ENCODE assay signal across 27 cellular contexts in the genomic region with DNA sequence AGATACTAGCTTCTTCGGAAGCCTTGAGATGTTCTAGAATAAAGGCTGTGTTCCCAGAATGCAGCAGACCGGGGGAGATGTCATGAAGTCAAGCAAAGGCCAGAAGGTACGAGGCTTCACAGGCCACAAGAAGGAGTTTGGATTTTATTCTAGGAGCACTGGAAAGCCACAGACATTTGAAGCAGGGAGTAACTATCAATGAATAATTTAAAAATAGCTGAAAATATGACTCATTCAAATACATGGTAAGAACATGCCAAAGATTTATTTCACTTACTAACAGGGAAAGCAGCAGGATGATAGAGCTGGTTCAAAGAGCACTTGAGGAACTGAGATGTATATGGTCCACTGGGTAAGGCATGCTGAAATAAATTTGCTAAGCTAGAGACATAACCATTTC. TPM values are rescaled to one million over a fixed set of nuclear protein-coding genes. Genes with fewer than 3 reads are reported as not detected.
"Had no signal": no experiment of that assay in that cellular context is flagged by ENCODE, and none has a peak within 500 bp of the region (broad histone marks: within the 10 kb centered on the region; RNA-seq: fewer than 3 reads in every experiment).

No MANE protein-coding gene starts in this region.

- H3K4me3 ChIP-seq: breast epithelium, esophagus squamous epithelium, gastroesophageal sphincter, psoas muscle, testis, vagina had no signal

- ATAC-seq: gastroesophageal sphincter; naive thymus-derived CD8-positive, alpha-beta T cell; psoas muscle; T-helper 17 cell had no signal

- H3K27ac ChIP-seq: breast epithelium, epithelial cell of prostate, esophagus squamous epithelium, gastroesophageal sphincter, parathyroid adenoma, psoas muscle, testis, vagina had no signal

- DNase-seq: activated CD4-positive, alpha-beta memory T cell treated with anti-CD3 and anti-CD28 coated beads for 36 hours; activated CD4-positive, alpha-beta T cell treated with anti-CD3 and anti-CD28 coated beads, Interleukin-2, amount 10 ng/mL, durations not matched to agents 24 days and 14 days; activated CD4-positive, CD25-positive, alpha-beta regulatory T cell treated with anti-CD3 and anti-CD28 coated beads, Interleukin-2, amount 50 U/mL, for 72 hours; activated CD8-positive, alpha-beta memory T cell treated with anti-CD3 and anti-CD28 coated beads, Interleukin-2, amount 50 U/mL, for 4 hours; activated gamma-delta T cell treated with Interleukin-2 at 50 U/mL for 16 hours; activated naive CD4-positive, alpha-beta T cell treated with anti-CD3 and anti-CD28 coated beads, Interleukin-2, amount 50 U/mL, for 16 hours; activated T-cell treated with anti-CD3 and anti-CD28 coated beads, Interleukin-2, amount 50 U/mL, for 1 hour; amniotic stem cell; effector CD8-positive, alpha-beta T cell; esophagus squamous epithelium; hippocampal formation; immature natural killer cell; kidney; midbrain; naive thymus-derived CD8-positive, alpha-beta T cell; nucleus accumbens; psoas muscle; stimulated activated naive CD4-positive, alpha-beta T cell treated with Interleukin-2 at 50 U/mL for 16 hours; T-helper 17 cell; testis; trophoblast cell had no signal

RNA-seq across cellular contexts. Expression of a gene that starts 53.2 kb away (rescaled TPM):
- total RNA-seq: activated CD4-positive, alpha-beta memory T cell treated with anti-CD3 and anti-CD28 coated beads for 36 hours; activated CD4-positive, alpha-beta T cell treated with anti-CD3 and anti-CD28 coated beads, Interleukin-2, amount 10 ng/mL, durations not matched to agents 24 days and 14 days; activated CD8-positive, alpha-beta memory T cell treated with anti-CD3 and anti-CD28 coated beads for 36 hours; naive thymus-derived CD8-positive, alpha-beta T cell had no signal
- polyA plus RNA-seq: immature natural killer cell; naive thymus-derived CD8-positive, alpha-beta T cell had no signal
